ENCODE assay signal across 13 cellular contexts in the genomic region with DNA sequence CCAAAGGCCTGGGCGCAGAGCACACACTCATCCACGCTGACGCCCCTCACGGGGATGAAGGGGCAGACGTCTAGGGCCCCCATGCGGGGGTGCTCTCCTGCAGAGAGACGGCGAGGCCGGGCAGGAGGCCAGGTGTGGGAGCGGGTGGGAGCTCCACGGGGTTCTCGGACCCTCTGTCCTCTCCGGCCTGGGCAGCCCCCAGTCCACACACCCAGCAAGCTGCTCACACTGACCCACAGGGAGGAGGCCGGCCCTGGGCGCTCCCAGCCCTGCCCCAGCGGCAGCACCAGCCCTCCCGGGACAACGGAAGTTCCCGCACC. TPM values are rescaled to one million over a fixed set of nuclear protein-coding genes. Genes with fewer than 3 reads are reported as not detected.
DNase-seq lines count a peak whose midpoint lies in the region; ATAC-seq and TF ChIP-seq lines count a peak whose summit lies in the region.
"Had no signal": no experiment of that assay in that cellular context is flagged by ENCODE, and none has a peak within 500 bp of the region (broad histone marks: within the 10 kb centered on the region; RNA-seq: fewer than 3 reads in every experiment).

No MANE protein-coding gene starts in this region.

- H2AFZ ChIP-seq in GM23338 (no peak overlapping the region), parathyroid adenoma (no peak overlapping the region)

- no peak for TF ChIP-seq CTCF in GM23338 (conservative IDR thresholded peaks at IDR 0.05; ENCODE audit: low read depth in 2 of 2)
- no peak for TF ChIP-seq CTCF in WTC11 (IDR thresholded peaks at IDR 0.05)
- no peak for TF ChIP-seq CTCF in parathyroid adenoma (IDR thresholded peaks at IDR 0.05)
- no peak for TF ChIP-seq CTCF in Peyer's patch (IDR thresholded peaks at IDR 0.05)

- no peaks in the 10 kb centered on the region; the same call in 2 of the 3 replicates for H3K9me3 Mint-ChIP-seq in GM23338
- H3K9me3 Mint-ChIP-seq in WTC11: no peaks in the 10 kb centered on the region
- H3K9me3 Mint-ChIP-seq: brain; CD4-positive, alpha-beta T cell; stimulated activated naive B cell treated with anti-CD40 and anti-IgM and Interleukin-4, amounts not matched to agents 10 μg/mL and 1 μg/mL and 100 μg/mL, for 72 hours had no signal

- no peaks in the 10 kb centered on the region; the same call in 1 of the 2 replicates for H3K4me1 ChIP-seq in GM23338 (ENCODE audit: insufficient read depth)
- H3K4me1 ChIP-seq in parathyroid adenoma: no peaks in the 10 kb centered on the region
- H3K4me1 ChIP-seq in Peyer's patch: peaks cover 0 to 9% (median 0%) of the 10 kb centered on the region in 4 donors

- H3K27me3 Mint-ChIP-seq in GM23338 (ENCODE audit: insufficient read depth, low read depth, poor library complexity) (no peaks in the 10 kb centered on the region), WTC11 (ENCODE audit: low read depth) (no peaks in the 10 kb centered on the region)
- H3K27me3 Mint-ChIP-seq: brain; CD4-positive, alpha-beta T cell; stimulated activated naive B cell treated with anti-CD40 and anti-IgM and Interleukin-4, amounts not matched to agents 10 μg/mL and 1 μg/mL and 100 μg/mL, for 72 hours had no signal

- no peaks in the 10 kb centered on the region for H3K79me2 ChIP-seq in GM23338 (replicated peaks; ENCODE audit: insufficient read depth)
- no peaks in the 10 kb centered on the region for H3K79me2 ChIP-seq in parathyroid adenoma

- peaks cover 15% of the 10 kb centered on the region for H3K4me1 Mint-ChIP-seq in GM23338
- peaks cover 9% of the 10 kb centered on the region for H3K4me1 Mint-ChIP-seq in WTC11
- H3K4me1 Mint-ChIP-seq: stimulated activated naive B cell treated with anti-CD40 and anti-IgM and Interleukin-4, amounts not matched to agents 10 μg/mL and 1 μg/mL and 100 μg/mL, for 72 hours had no signal

- H3K4me3 ChIP-seq in GM23338 (no peak overlapping the region), parathyroid adenoma (ENCODE audit: low read depth, low read length) (no peak overlapping the region), Peyer's patch (peak overlapping the region in 1 of 4 donors; percentile 28)

- intact Hi-C loops in left ventricle myocardium superior (cut with micrococcal nuclease): no loop called here

- DNase-seq in GM23338 (ENCODE audit: low spot score) (no peak), WTC11 (ENCODE audit: low spot score) (no peak), left ventricle myocardium superior (no peak), NCI-H1417 treated with DMSO at 0.1 percent for 48 hours (lab: John Stamatoyannopoulos, UW) (no peak), NCI-H146 treated with DMSO at 0.1 percent for 48 hours (lab: John Stamatoyannopoulos, UW; ENCODE audit: unreplicated experiment) (no peak), Peyer's patch (no peak)
- DNase-seq: stimulated activated naive B cell treated with anti-CD40 and anti-IgM and Interleukin-4, amounts not matched to agents 10 μg/mL and 1 μg/mL and 100 μg/mL, for 72 hours had no signal

- H4K20me1 ChIP-seq in GM23338 (replicated peaks; ENCODE audit: insufficient read depth): no peaks in the 10 kb centered on the region

- H3K27me3 ChIP-seq in GM23338 (ENCODE audit: insufficient read depth) (no peaks in the 10 kb centered on the region), parathyroid adenoma (ENCODE audit: control insufficient read depth, insufficient read depth, low read length) (no peaks in the 10 kb centered on the region), Peyer's patch (no peaks in the 10 kb centered on the region)

- H3K9me3 ChIP-seq in parathyroid adenoma (ENCODE audit: control insufficient read depth, low read length): no peaks in the 10 kb centered on the region
- H3K9me3 ChIP-seq in Peyer's patch: no peaks in the 10 kb centered on the region

- no peak overlapping the region for H3K9ac ChIP-seq in parathyroid adenoma

- POLR2A ChIA-PET in WTC11 (lab: Charles Lee): interaction anchor here (0.7 to 1.0 kb wide), 2 partner anchors 10 to 183 kb away, joined by 3 to 11 read pairs; no protein-coding TSS in a partner anchor

- CTCF ChIA-PET in WTC11 (lab: Charles Lee): interaction anchor here (0.6 to 2.6 kb wide), 27 partner anchors 9 to 257 kb away, joined by 3 to 57 read pairs (median 4); a partner anchor contains a TSS

- H3K36me3 Mint-ChIP-seq in GM23338 (ENCODE audit: low read depth) (no peaks in the 10 kb centered on the region; the same call in 2 of the 3 replicates), WTC11 (no peaks in the 10 kb centered on the region)
- H3K36me3 Mint-ChIP-seq: brain had no signal

- H3K27ac Mint-ChIP-seq in GM23338: no peak overlapping the region
- H3K27ac Mint-ChIP-seq in WTC11: no peak overlapping the region
- H3K27ac Mint-ChIP-seq: CD4-positive, alpha-beta T cell; stimulated activated naive B cell treated with anti-CD40 and anti-IgM and Interleukin-4, amounts not matched to agents 10 μg/mL and 1 μg/mL and 100 μg/mL, for 72 hours had no signal

- TF ChIP-seq POLR2A in Peyer's patch (IDR thresholded peaks at IDR 0.05): no peak

- no peaks in the 10 kb centered on the region for H3K9me2 ChIP-seq in GM23338 (ENCODE audit: insufficient read depth)

- H3F3A ChIP-seq in GM23338 (replicated peaks; ENCODE audit: low read depth): 0 out of 2 replicates have a peak, but pooled peaks cover 4% of the 10 kb centered on the region

- peak overlapping the region; percentile 67; the same call in 1 of the 2 replicates for H3K4me2 ChIP-seq in GM23338
- H3K4me2 ChIP-seq in parathyroid adenoma (ENCODE audit: low read length): peak overlapping the region; percentile 22

- H3K27ac ChIP-seq in GM23338 (ENCODE audit: low read depth): no peak overlapping the region
- no peak overlapping the region for H3K27ac ChIP-seq in parathyroid adenoma
- no peak overlapping the region for H3K27ac ChIP-seq in Peyer's patch

- ATAC-seq in GM23338 (peak; percentile 8), WTC11 (no peak), left ventricle myocardium superior (peak; percentile 44), GM21447 (IDR thresholded peaks at IDR 0.05; ENCODE audit: unreplicated experiment) (no peak)

- H3K36me3 ChIP-seq in GM23338 (ENCODE audit: insufficient read depth): no peaks in the 10 kb centered on the region
- no peaks in the 10 kb centered on the region for H3K36me3 ChIP-seq in parathyroid adenoma (ENCODE audit: control insufficient read depth, insufficient read depth, low read length)
- H3K36me3 ChIP-seq in Peyer's patch: no peaks in the 10 kb centered on the region

- no peak overlapping the region for H3K4me3 Mint-ChIP-seq in GM23338
- no peak overlapping the region for H3K4me3 Mint-ChIP-seq in WTC11
- H3K4me3 Mint-ChIP-seq: brain; CD4-positive, alpha-beta T cell; stimulated activated naive B cell treated with anti-CD40 and anti-IgM and Interleukin-4, amounts not matched to agents 10 μg/mL and 1 μg/mL and 100 μg/mL, for 72 hours had no signal

TF ChIP-seq in GM23338, 12 proteins besides CTCF, POLR2A, EP300 and RAD21 (continues in another document):
- no peak for TF ChIP-seq EZH2 (IDR thresholded peaks at IDR 0.05; ENCODE audit: low read depth, unreplicated experiment)
- TF ChIP-seq, protein P1, sequence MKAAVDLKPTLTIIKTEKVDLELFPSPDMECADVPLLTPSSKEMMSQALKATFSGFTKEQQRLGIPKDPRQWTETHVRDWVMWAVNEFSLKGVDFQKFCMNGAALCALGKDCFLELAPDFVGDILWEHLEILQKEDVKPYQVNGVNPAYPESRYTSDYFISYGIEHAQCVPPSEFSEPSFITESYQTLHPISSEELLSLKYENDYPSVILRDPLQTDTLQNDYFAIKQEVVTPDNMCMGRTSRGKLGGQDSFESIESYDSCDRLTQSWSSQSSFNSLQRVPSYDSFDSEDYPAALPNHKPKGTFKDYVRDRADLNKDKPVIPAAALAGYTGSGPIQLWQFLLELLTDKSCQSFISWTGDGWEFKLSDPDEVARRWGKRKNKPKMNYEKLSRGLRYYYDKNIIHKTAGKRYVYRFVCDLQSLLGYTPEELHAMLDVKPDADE (IDR thresholded peaks at IDR 0.05): no peak
- no peak for TF ChIP-seq JUNB (IDR thresholded peaks at IDR 0.05; ENCODE audit: unreplicated experiment)
- no peak for TF ChIP-seq ZNF114 (CRISPR knock-in tag; IDR thresholded peaks at IDR 0.05)
- TF ChIP-seq CREB1 (CRISPR knock-in tag; IDR thresholded peaks at IDR 0.05; ENCODE audit: low read depth): no peak
- TF ChIP-seq NANOG (IDR thresholded peaks at IDR 0.05; ENCODE audit: borderline replicate concordance): no peak
- TF ChIP-seq POLR2AphosphoS5 (IDR thresholded peaks at IDR 0.05; ENCODE audit: low read depth): no peak

TF ChIP-seq in WTC11, 78 proteins besides CTCF, POLR2A, EP300 and RAD21 (continues in another document):
- TF ChIP-seq, protein P2, sequence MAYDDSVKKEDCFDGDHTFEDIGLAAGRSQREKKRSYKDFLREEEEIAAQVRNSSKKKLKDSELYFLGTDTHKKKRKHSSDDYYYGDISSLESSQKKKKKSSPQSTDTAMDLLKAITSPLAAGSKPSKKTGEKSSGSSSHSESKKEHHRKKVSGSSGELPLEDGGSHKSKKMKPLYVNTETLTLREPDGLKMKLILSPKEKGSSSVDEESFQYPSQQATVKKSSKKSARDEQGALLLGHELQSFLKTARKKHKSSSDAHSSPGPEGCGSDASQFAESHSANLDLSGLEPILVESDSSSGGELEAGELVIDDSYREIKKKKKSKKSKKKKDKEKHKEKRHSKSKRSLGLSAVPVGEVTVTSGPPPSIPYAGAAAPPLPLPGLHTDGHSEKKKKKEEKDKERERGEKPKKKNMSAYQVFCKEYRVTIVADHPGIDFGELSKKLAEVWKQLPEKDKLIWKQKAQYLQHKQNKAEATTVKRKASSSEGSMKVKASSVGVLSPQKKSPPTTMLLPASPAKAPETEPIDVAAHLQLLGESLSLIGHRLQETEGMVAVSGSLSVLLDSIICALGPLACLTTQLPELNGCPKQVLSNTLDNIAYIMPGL (CRISPR knock-in tag; IDR thresholded peaks at IDR 0.05): 0 out of 2 replicates have a peak, but pooled peaks have one; percentile 20
- no peak for TF ChIP-seq PRRX2 (CRISPR knock-in tag; IDR thresholded peaks at IDR 0.05)
- no peak for TF ChIP-seq FOXJ3 (CRISPR knock-in tag; IDR thresholded peaks at IDR 0.05; ENCODE audit: borderline replicate concordance)

RNA-seq across cellular contexts. Expression of a gene that starts 2.5 kb away (rescaled TPM):
- total RNA-seq in GM23338 (2014; rRNA removed; shearing (Covaris generic)): 0.90 and 3.3 TPM in 2 replicates
- 2.3 and 2.6 TPM in 2 replicates for polyA plus RNA-seq in GM23338 (2016; fragmentation: Nextera tagmentation; extraction: Ambion mirVana)
- total RNA-seq in WTC11 (2021) (6.1 to 9.6 TPM (median 9.5 TPM) in 3 replicates), left ventricle myocardium superior (1.5 TPM), Peyer's patch (1 to 10 TPM in 1 of 4 donors, under 1 TPM in 1, not detected in 2; 0.67 to 1.0 TPM)
- total RNA-seq: H7, M059J had no signal

RNA-seq across cellular contexts. Expression of a gene that starts 31.4 kb away (rescaled TPM):
- 30.7 and 37.6 TPM in 2 replicates for total RNA-seq in GM23338 (2014; rRNA removed; shearing (Covaris generic))
- 69.6 and 70.2 TPM in 2 replicates for polyA plus RNA-seq in GM23338 (2016; fragmentation: Nextera tagmentation; extraction: Ambion mirVana)
- total RNA-seq in WTC11 (2021) (56.5 to 61.7 TPM (median 57.6 TPM) in 3 replicates), left ventricle myocardium superior (12.0 TPM), Peyer's patch (10 to 100 TPM in 1 of 4 donors, 1 to 10 TPM in 3; 1.1 to 13.2 (median 2.6) TPM)

RNA-seq across cellular contexts. Expression of a gene that starts 55.0 kb away (rescaled TPM):
- 68.5 and 89.2 TPM in 2 replicates for total RNA-seq in GM23338 (2014; rRNA removed; shearing (Covaris generic))
- polyA plus RNA-seq in GM23338 (2016; fragmentation: Nextera tagmentation; extraction: Ambion mirVana): 28.4 and 31.8 TPM in 2 replicates
- total RNA-seq in WTC11 (2021) (111 to 138 TPM (median 138 TPM) in 3 replicates), left ventricle myocardium superior (196 TPM), Peyer's patch (1,000 to 10,000 TPM in 1 of 4 donors, 100 to 1,000 TPM in 2, 10 to 100 TPM in 1; 59.9 to 1,087 (median 166) TPM)

Comparison
In these comparisons a context has a peak if more than half of its experiments do, and no peak if none do; other contexts are left out.
1. ATAC-seq: peak in GM23338 (single experiment) and left ventricle myocardium superior (single experiment); none in WTC11 (single experiment) and GM21447 (single experiment).